ENCODE assay signal across 2 cellular contexts in the genomic region with DNA sequence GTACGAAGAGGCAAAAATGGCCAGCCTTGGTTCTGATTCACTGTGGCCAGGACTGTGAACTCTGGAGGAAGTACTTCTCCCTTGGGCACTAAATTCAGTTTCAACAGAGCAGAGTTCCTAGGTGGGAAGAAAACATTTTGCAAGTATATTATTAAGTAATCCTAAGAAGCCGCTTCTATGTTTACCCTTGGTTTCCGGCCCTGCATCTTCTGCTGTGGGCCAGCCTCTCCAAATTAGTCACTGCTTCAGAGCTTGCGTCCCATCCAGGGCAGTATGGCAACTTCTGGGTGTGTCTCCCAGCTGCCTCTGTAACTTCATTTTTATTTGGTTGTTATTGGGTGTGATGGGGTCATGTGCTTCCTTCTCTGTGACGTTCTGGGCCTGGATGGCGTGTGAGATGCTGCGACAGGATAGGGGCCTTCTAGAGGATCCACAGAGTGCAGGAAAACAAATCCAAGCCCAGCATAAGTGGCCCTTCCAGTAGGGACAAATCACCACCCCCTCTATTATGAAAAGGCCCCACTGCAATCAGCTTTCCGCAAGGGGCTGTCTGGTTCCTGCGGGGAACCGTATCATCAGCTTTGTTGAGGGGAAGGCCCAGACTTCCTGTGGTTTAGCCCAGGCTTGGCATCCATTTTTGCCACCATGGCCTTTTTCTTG.
TF ChIP-seq lines count a peak whose summit lies in the region.

No MANE protein-coding gene starts in this region.

TF ChIP-seq in liver, 16 proteins besides CTCF, POLR2A, EP300 and RAD21 (continued from another document):
- TF ChIP-seq, protein P1, sequence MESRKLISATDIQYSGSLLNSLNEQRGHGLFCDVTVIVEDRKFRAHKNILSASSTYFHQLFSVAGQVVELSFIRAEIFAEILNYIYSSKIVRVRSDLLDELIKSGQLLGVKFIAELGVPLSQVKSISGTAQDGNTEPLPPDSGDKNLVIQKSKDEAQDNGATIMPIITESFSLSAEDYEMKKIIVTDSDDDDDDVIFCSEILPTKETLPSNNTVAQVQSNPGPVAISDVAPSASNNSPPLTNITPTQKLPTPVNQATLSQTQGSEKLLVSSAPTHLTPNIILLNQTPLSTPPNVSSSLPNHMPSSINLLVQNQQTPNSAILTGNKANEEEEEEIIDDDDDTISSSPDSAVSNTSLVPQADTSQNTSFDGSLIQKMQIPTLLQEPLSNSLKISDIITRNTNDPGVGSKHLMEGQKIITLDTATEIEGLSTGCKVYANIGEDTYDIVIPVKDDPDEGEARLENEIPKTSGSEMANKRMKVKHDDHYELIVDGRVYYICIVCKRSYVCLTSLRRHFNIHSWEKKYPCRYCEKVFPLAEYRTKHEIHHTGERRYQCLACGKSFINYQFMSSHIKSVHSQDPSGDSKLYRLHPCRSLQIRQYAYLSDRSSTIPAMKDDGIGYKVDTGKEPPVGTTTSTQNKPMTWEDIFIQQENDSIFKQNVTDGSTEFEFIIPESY (IDR thresholded peaks at IDR 0.05): no peak
- TF ChIP-seq HNF4G (IDR thresholded peaks at IDR 0.05) (no peak), YY1 (IDR thresholded peaks at IDR 0.05) (no peak), HNF4A (conservative IDR thresholded peaks at IDR 0.05) (no peak), FOXA1 (IDR thresholded peaks at IDR 0.05) (no peak), RXRA (IDR thresholded peaks at IDR 0.05) (no peak), GABPA (IDR thresholded peaks at IDR 0.05 in 1 of 2, conservative IDR thresholded peaks at IDR 0.05 in 1 of 2) (no peak), NR2F2 (IDR thresholded peaks at IDR 0.05) (no peak), FOXA2 (IDR thresholded peaks at IDR 0.05) (no peak), TAF1 (conservative IDR thresholded peaks at IDR 0.05) (no peak), JUND (IDR thresholded peaks at IDR 0.05) (no peak)
- TF ChIP-seq, protein P2, sequence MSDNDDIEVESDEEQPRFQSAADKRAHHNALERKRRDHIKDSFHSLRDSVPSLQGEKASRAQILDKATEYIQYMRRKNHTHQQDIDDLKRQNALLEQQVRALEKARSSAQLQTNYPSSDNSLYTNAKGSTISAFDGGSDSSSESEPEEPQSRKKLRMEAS (IDR thresholded peaks at IDR 0.05): no peak
- TF ChIP-seq, protein P3, sequence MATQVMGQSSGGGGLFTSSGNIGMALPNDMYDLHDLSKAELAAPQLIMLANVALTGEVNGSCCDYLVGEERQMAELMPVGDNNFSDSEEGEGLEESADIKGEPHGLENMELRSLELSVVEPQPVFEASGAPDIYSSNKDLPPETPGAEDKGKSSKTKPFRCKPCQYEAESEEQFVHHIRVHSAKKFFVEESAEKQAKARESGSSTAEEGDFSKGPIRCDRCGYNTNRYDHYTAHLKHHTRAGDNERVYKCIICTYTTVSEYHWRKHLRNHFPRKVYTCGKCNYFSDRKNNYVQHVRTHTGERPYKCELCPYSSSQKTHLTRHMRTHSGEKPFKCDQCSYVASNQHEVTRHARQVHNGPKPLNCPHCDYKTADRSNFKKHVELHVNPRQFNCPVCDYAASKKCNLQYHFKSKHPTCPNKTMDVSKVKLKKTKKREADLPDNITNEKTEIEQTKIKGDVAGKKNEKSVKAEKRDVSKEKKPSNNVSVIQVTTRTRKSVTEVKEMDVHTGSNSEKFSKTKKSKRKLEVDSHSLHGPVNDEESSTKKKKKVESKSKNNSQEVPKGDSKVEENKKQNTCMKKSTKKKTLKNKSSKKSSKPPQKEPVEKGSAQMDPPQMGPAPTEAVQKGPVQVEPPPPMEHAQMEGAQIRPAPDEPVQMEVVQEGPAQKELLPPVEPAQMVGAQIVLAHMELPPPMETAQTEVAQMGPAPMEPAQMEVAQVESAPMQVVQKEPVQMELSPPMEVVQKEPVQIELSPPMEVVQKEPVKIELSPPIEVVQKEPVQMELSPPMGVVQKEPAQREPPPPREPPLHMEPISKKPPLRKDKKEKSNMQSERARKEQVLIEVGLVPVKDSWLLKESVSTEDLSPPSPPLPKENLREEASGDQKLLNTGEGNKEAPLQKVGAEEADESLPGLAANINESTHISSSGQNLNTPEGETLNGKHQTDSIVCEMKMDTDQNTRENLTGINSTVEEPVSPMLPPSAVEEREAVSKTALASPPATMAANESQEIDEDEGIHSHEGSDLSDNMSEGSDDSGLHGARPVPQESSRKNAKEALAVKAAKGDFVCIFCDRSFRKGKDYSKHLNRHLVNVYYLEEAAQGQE (IDR thresholded peaks at IDR 0.05): no peak
- TF ChIP-seq, protein P4, sequence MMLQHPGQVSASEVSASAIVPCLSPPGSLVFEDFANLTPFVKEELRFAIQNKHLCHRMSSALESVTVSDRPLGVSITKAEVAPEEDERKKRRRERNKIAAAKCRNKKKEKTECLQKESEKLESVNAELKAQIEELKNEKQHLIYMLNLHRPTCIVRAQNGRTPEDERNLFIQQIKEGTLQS (IDR thresholded peaks at IDR 0.05): no peak

TF ChIP-seq in HepG2, 621 proteins besides CTCF, POLR2A, EP300 and RAD21 (continued from another document):
- no peak for TF ChIP-seq HNRNPH1 (optimal IDR thresholded peaks at IDR 0.05; ENCODE audit: low read depth, low read length)
- TF ChIP-seq ZNF253 (CRISPR knock-in tag; IDR thresholded peaks at IDR 0.05; ENCODE audit: borderline replicate concordance): no peak
- TF ChIP-seq, protein P5, sequence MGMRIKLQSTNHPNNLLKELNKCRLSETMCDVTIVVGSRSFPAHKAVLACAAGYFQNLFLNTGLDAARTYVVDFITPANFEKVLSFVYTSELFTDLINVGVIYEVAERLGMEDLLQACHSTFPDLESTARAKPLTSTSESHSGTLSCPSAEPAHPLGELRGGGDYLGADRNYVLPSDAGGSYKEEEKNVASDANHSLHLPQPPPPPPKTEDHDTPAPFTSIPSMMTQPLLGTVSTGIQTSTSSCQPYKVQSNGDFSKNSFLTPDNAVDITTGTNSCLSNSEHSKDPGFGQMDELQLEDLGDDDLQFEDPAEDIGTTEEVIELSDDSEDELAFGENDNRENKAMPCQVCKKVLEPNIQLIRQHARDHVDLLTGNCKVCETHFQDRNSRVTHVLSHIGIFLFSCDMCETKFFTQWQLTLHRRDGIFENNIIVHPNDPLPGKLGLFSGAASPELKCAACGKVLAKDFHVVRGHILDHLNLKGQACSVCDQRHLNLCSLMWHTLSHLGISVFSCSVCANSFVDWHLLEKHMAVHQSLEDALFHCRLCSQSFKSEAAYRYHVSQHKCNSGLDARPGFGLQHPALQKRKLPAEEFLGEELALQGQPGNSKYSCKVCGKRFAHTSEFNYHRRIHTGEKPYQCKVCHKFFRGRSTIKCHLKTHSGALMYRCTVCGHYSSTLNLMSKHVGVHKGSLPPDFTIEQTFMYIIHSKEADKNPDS (CRISPR knock-in tag; IDR thresholded peaks at IDR 0.05): no peak
